12 cellular contexts compared by ENCODE assay signal in the genomic region with DNA sequence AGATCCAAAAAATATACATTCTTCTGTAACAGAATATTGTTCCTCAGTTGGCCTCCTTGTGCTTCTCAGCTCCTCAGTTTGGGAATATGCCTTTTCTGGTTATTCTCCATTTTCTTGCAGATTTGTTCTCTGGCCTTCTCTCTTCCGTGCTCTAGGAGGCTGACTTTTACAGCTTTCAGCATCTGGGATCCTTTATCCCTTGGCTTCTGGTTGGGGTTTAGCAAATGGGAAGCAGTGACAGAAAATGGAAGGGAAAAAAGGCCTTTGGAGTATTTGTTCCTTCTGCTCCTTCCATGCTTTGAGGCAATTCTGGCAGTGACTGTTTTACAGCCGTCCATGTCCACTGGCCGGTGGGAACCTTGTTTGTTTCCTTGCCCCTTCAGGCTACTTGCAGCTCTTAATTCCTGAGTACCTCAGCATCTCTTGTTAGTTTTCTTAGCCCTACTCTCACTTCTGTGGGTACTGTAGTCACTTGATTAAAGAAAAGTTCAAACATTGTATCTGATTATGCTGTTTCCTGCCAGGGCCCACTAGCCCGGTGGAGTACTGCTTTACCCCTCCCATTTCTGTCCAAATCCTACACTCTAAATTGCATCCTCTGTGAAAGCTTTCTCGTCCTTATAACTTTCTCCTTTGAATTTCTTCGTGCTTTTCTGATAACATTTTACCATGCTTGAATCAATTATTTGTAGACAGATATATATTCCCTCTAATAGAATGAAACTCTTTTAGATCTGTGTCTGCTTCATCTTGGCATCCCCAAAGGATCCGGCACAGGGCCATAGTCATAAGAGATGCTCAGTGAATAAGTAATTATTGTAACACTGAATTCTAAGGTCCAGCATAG.
DNase-seq lines count a peak whose midpoint lies in the region; ATAC-seq and TF ChIP-seq lines count a peak whose summit lies in the region.
"Had no signal": no experiment of that assay in that cellular context is flagged by ENCODE, and none has a peak within 500 bp of the region (broad histone marks: within the 10 kb centered on the region; RNA-seq: fewer than 3 reads in every experiment).

No MANE protein-coding gene starts in this region.

- intact Hi-C loops in Caco-2 (cut with micrococcal nuclease; ENCODE audit: unreplicated experiment): no loop called here
- intact Hi-C loops in psoas muscle (cut with DNase I): loop anchor here in 1 of 2 donors (5.0 kb wide), 2 partner anchors 38 to 118 kb away; a partner anchor contains a TSS

- TF ChIP-seq CTCF in Caco-2 (IDR thresholded peaks at IDR 0.05; ENCODE audit: insufficient read depth in 1 of 2, low read depth in 1 of 2, low read length in 1 of 2, severe bottlenecking in 1 of 2, unreplicated experiment in 1 of 2) (no peak), fibroblast of the aortic adventitia (IDR thresholded peaks at IDR 0.05; ENCODE audit: insufficient read depth, low read length) (no peak), psoas muscle (IDR thresholded peaks at IDR 0.05) (no peak)

- H3K27ac ChIP-seq in psoas muscle: peak overlapping the region; percentile 79

- H3K27me3 ChIP-seq in Caco-2 (replicated peaks; ENCODE audit: control insufficient read depth, insufficient read depth, low read length) (no peaks in the 10 kb centered on the region), psoas muscle (ENCODE audit: insufficient read depth in 3 of 3, low read length in 2 of 3) (no peaks in the 10 kb centered on the region)

- H3K36me3 ChIP-seq in Caco-2 (ENCODE audit: control insufficient read depth, insufficient read depth, low read length) (no peaks in the 10 kb centered on the region; the same call in 1 of the 2 replicates), psoas muscle (ENCODE audit: insufficient read depth in 1 of 2, low read depth in 1 of 2) (no peaks in the 10 kb centered on the region)

- ATAC-seq in T-helper 17 cell (peak; percentile 73), psoas muscle (no peak), GM21528 (IDR thresholded peaks at IDR 0.05; ENCODE audit: low FRiP score, unreplicated experiment) (no peak)

- H3K36me3 Mint-ChIP-seq in Caco-2 (ENCODE audit: insufficient read depth, unreplicated experiment) (no peaks in the 10 kb centered on the region), T-helper 17 cell (ENCODE audit: low read depth) (no peaks in the 10 kb centered on the region)

- BruUV-seq in Caco-2 (replicated peaks; lab: Mats Ljungman, UMichigan): no TSS peak

- H3K9me3 ChIP-seq in Caco-2 (no peaks in the 10 kb centered on the region), T-helper 17 cell (ENCODE audit: control insufficient read depth, low read length, poor library complexity, severe bottlenecking) (no peaks in the 10 kb centered on the region), psoas muscle (no peaks in the 10 kb centered on the region)

- H3K4me3 ChIP-seq in Caco-2 (ENCODE audit: low read depth, low read length) (no peak overlapping the region), fibroblast of the aortic adventitia (ENCODE audit: low read depth, low read length) (no peak overlapping the region), psoas muscle (no peak overlapping the region)

- CTCF ChIA-PET in Caco-2 (lab: Charles Lee): no interaction called here

- 37 to 65% (median 43%) methylated on average over 7 of the region's 7 CpGs for WGBS in psoas muscle, 3 donors

- H3K4me1 ChIP-seq in Caco-2: peaks cover 40% of the 10 kb centered on the region
- H3K4me1 ChIP-seq in psoas muscle: peaks cover 78% of the 10 kb centered on the region

- no peak for DNase-seq in Caco-2
- no peak for DNase-seq in T-helper 17 cell
- DNase-seq in fibroblast of the aortic adventitia (ENCODE audit: low read depth): peak; percentile 35
- DNase-seq in psoas muscle: no peak
- DNase-seq in KG1 (lab: John Stamatoyannopoulos, UW): no peak
- DNase-seq in kidney tubule cell (ENCODE audit: low spot score): no peak
- no peak for DNase-seq in AG08396 (ENCODE audit: low spot score)
- DNase-seq: activated naive CD4-positive, alpha-beta T cell treated with anti-CD3 and anti-CD28 coated beads for 36 hours; DMS153; NCI-H446 had no signal

- H3K4me3 Mint-ChIP-seq in Caco-2 (ENCODE audit: unreplicated experiment) (no peak overlapping the region), T-helper 17 cell (peak overlapping the region; percentile 15)
- H3K4me3 Mint-ChIP-seq: activated naive CD4-positive, alpha-beta T cell treated with anti-CD3 and anti-CD28 coated beads for 36 hours; T-helper 1 cell treated with Interleukin-12 subunit alpha and Interleukin-12 subunit beta and Interleukin-4 antibody, amounts not matched to agents 30 μg/mL and 1 μg/mL, for 36 hours had no signal

- H3K27ac Mint-ChIP-seq in Caco-2 (ENCODE audit: unreplicated experiment): peak overlapping the region; percentile 55
- H3K27ac Mint-ChIP-seq in T-helper 17 cell: peak overlapping the region; percentile 66
- H3K27ac Mint-ChIP-seq: activated naive CD4-positive, alpha-beta T cell treated with anti-CD3 and anti-CD28 coated beads for 36 hours; T-helper 1 cell treated with Interleukin-12 subunit alpha and Interleukin-12 subunit beta and Interleukin-4 antibody, amounts not matched to agents 30 μg/mL and 1 μg/mL, for 36 hours had no signal

- POLR2A ChIA-PET in Caco-2 (lab: Charles Lee): no interaction called here

- H3K27me3 Mint-ChIP-seq in Caco-2 (ENCODE audit: insufficient read depth, unreplicated experiment): no peaks in the 10 kb centered on the region
- no peaks in the 10 kb centered on the region for H3K27me3 Mint-ChIP-seq in T-helper 17 cell

- H3K4me1 Mint-ChIP-seq in Caco-2 (ENCODE audit: low read depth, unreplicated experiment) (peaks cover 29% of the 10 kb centered on the region), T-helper 17 cell (peaks cover 37% of the 10 kb centered on the region)

- H3K9me3 Mint-ChIP-seq in Caco-2 (ENCODE audit: unreplicated experiment): no peaks in the 10 kb centered on the region
- H3K9me3 Mint-ChIP-seq: activated naive CD4-positive, alpha-beta T cell treated with anti-CD3 and anti-CD28 coated beads for 36 hours; T-helper 1 cell treated with Interleukin-12 subunit alpha and Interleukin-12 subunit beta and Interleukin-4 antibody, amounts not matched to agents 30 μg/mL and 1 μg/mL, for 36 hours had no signal
